Comparison of ENCODE assay signal across 14 cellular contexts in the genomic region with DNA sequence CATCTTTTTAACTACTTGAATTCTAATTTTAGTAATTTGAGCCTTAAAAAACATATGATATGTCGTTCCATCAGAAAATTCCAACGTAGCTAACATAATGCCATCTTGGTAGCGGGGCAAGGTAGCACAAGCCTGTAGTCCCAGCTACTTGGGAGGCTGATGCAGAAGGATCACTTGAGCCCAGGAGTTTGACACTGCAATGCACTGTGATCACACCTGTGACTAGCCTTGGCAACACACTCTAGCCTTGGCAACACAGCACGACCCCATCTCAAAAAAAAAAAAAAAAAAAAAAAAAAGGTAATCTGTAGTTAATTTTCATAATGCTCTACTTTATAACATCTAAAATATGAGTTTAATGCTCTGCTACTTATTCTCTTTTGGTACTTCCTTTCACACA. TPM values are rescaled to one million over a fixed set of nuclear protein-coding genes. Genes with fewer than 3 reads are reported as not detected.
DNase-seq lines count a peak whose midpoint lies in the region; ATAC-seq and TF ChIP-seq lines count a peak whose summit lies in the region.
"Had no signal": no experiment of that assay in that cellular context is flagged by ENCODE, and none has a peak within 500 bp of the region (broad histone marks: within the 10 kb centered on the region; RNA-seq: fewer than 3 reads in every experiment).

No MANE protein-coding gene starts in this region.

- POLR2A ChIA-PET in activated CD4-positive, alpha-beta memory T cell treated with anti-CD3 and anti-CD28 coated beads for 36 hours (lab: Charles Lee): interaction anchor here (1.2 kb wide), 1 partner anchor 32 kb away, joined by 3 read pairs; a partner anchor contains a TSS

- no peak for DNase-seq in activated CD4-positive, alpha-beta memory T cell treated with anti-CD3 and anti-CD28 coated beads for 36 hours
- DNase-seq in left lung (no peak), NCI-H2171 treated with DMSO at 0.1 percent for 48 hours (lab: John Stamatoyannopoulos, UW) (no peak), Calu3 (no peak)
- DNase-seq: activated CD8-positive, alpha-beta memory T cell treated with anti-CD3 and anti-CD28 coated beads for 24 hours; anterior cingulate cortex; dorsolateral prefrontal cortex; foreskin fibroblast; MM.1S; NCI-H345 had no signal

- H3K27ac ChIP-seq in BLaER1 treated with 17β-estradiol and CSF1 and Interleukin-3, amounts not matched to agents 10 nM and 100 nM: no peak overlapping the region
- no peak overlapping the region for H3K27ac ChIP-seq in left lung
- H3K27ac ChIP-seq: HL-60 had no signal

- H3K27me3 Mint-ChIP-seq in activated CD4-positive, alpha-beta memory T cell treated with anti-CD3 and anti-CD28 coated beads for 36 hours: no peaks in the 10 kb centered on the region
- H3K27me3 Mint-ChIP-seq in Calu3 (ENCODE audit: unreplicated experiment): no peaks in the 10 kb centered on the region

- ATAC-seq in GM18511 (IDR thresholded peaks at IDR 0.05; ENCODE audit: unreplicated experiment) (peak; percentile 51), left lung (peak; percentile 32), GM18520 (IDR thresholded peaks at IDR 0.05; ENCODE audit: unreplicated experiment) (no peak)

- no peak overlapping the region for H3K4me3 ChIP-seq in BLaER1 treated with 17β-estradiol and CSF1 and Interleukin-3, amounts not matched to agents 10 nM and 100 nM
- H3K4me3 ChIP-seq in left lung: no peak overlapping the region

- H3K9me3 ChIP-seq in BLaER1 treated with 17β-estradiol and CSF1 and Interleukin-3, amounts not matched to agents 10 nM and 100 nM (replicated peaks in 1 of 11): no peaks in the 10 kb centered on the region
- no peaks in the 10 kb centered on the region for H3K9me3 ChIP-seq in left lung

- no TSS peak for BruUV-seq in Calu3 (replicated peaks; lab: Mats Ljungman, UMichigan)

- H3K4me3 Mint-ChIP-seq in activated CD4-positive, alpha-beta memory T cell treated with anti-CD3 and anti-CD28 coated beads for 36 hours: peak overlapping the region; percentile 38
- no peak overlapping the region for H3K4me3 Mint-ChIP-seq in Calu3 (ENCODE audit: low read depth, unreplicated experiment)

- H3K4me2 ChIP-seq in BLaER1 treated with 17β-estradiol and CSF1 and Interleukin-3, amounts not matched to agents 10 nM and 100 nM: peak overlapping the region in 8 of 11 experiments; percentile 23 to 71 (median 31); a peak in 17 of 22 replicates

- peak overlapping the region; percentile 59 for H3K27ac Mint-ChIP-seq in activated CD4-positive, alpha-beta memory T cell treated with anti-CD3 and anti-CD28 coated beads for 36 hours
- no peak overlapping the region for H3K27ac Mint-ChIP-seq in Calu3 (ENCODE audit: unreplicated experiment)

- H3K4me1 Mint-ChIP-seq in activated CD4-positive, alpha-beta memory T cell treated with anti-CD3 and anti-CD28 coated beads for 36 hours (ENCODE audit: low read depth): peaks cover 80% of the 10 kb centered on the region
- peaks cover 13% of the 10 kb centered on the region for H3K4me1 Mint-ChIP-seq in Calu3 (ENCODE audit: low read depth, unreplicated experiment)

- peaks cover 33% of the 10 kb centered on the region for H3K36me3 Mint-ChIP-seq in activated CD4-positive, alpha-beta memory T cell treated with anti-CD3 and anti-CD28 coated beads for 36 hours
- peaks cover 39% of the 10 kb centered on the region for H3K36me3 Mint-ChIP-seq in Calu3 (ENCODE audit: insufficient read depth, unreplicated experiment)

- H3K4me1 ChIP-seq in BLaER1 treated with 17β-estradiol and CSF1 and Interleukin-3, amounts not matched to agents 10 nM and 100 nM: peaks cover 37 to 70% (median 54%) of the 10 kb centered on the region in 10 experiments
- peaks cover 50 to 80% of the 10 kb centered on the region in 2 donors for H3K4me1 ChIP-seq in left lung

- TF ChIP-seq CTCF in left lung (IDR thresholded peaks at IDR 0.05): no peak
- no peak for TF ChIP-seq CTCF in Calu3 (IDR thresholded peaks at IDR 0.05; ENCODE audit: unreplicated experiment)

- H3K36me3 ChIP-seq in BLaER1 treated with 17β-estradiol and CSF1 and Interleukin-3, amounts not matched to agents 10 nM and 100 nM: peaks cover 45 to 83% (median 62%) of the 10 kb centered on the region in 11 experiments
- peaks cover 0 to 33% of the 10 kb centered on the region in 2 donors for H3K36me3 ChIP-seq in left lung

- no peak overlapping the region for H3K9ac ChIP-seq in BLaER1 treated with 17β-estradiol and CSF1 and Interleukin-3, amounts not matched to agents 10 nM and 100 nM

- H3K27me3 ChIP-seq in BLaER1 treated with 17β-estradiol and CSF1 and Interleukin-3, amounts not matched to agents 10 nM and 100 nM: no peaks in the 10 kb centered on the region
- no peaks in the 10 kb centered on the region for H3K27me3 ChIP-seq in left lung
- H3K27me3 ChIP-seq: dorsolateral prefrontal cortex had no signal

- no peaks in the 10 kb centered on the region for H3K9me3 Mint-ChIP-seq in activated CD4-positive, alpha-beta memory T cell treated with anti-CD3 and anti-CD28 coated beads for 36 hours
- H3K9me3 Mint-ChIP-seq in Calu3 (ENCODE audit: low read depth, unreplicated experiment): no peaks in the 10 kb centered on the region

- H4K20me1 ChIP-seq in BLaER1 treated with 17β-estradiol and CSF1 and Interleukin-3, amounts not matched to agents 10 nM and 100 nM: peaks cover 94 to 100% (median 100%) of the 10 kb centered on the region in 11 experiments

- CTCF ChIA-PET in activated CD4-positive, alpha-beta memory T cell treated with anti-CD3 and anti-CD28 coated beads for 36 hours (lab: Charles Lee): interaction anchor here (0.7 to 1.5 kb wide), 2 partner anchors 31 to 34 kb away, joined by 3 read pairs; no protein-coding TSS in a partner anchor
- CTCF ChIA-PET in Calu3 (lab: Charles Lee): no interaction called here

- intact Hi-C loops in activated CD4-positive, alpha-beta memory T cell treated with anti-CD3 and anti-CD28 coated beads for 36 hours (cut with micrococcal nuclease): loop anchor here (10.0 kb wide), 1 partner anchor 1228 kb away; a partner anchor contains a TSS
- intact Hi-C loops in left lung (cut with DNase I) (no loop called here), Calu3 (cut with micrococcal nuclease; ENCODE audit: unreplicated experiment) (no loop called here)

RNA-seq across cellular contexts. Expression of a gene that starts 6.7 kb away (rescaled TPM):
- total RNA-seq in activated CD4-positive, alpha-beta memory T cell treated with anti-CD3 and anti-CD28 coated beads for 36 hours: 100 to 1,000 TPM; 103 to 107 TPM
- total RNA-seq in left lung (100 to 1,000 TPM; 112 to 127 TPM), Calu3 (2022) (139 and 154 TPM in 2 replicates)

RNA-seq across cellular contexts. Expression of a gene that starts 32.8 kb away (rescaled TPM):
- 10 to 100 TPM; 24.2 to 25.2 TPM for total RNA-seq in activated CD4-positive, alpha-beta memory T cell treated with anti-CD3 and anti-CD28 coated beads for 36 hours
- total RNA-seq in left lung (1 to 10 TPM; 1.6 to 2.0 TPM), Calu3 (2022) (7.0 and 7.7 TPM in 2 replicates)
